Comparison of ENCODE assay signal across 14 cellular contexts in the genomic region with DNA sequence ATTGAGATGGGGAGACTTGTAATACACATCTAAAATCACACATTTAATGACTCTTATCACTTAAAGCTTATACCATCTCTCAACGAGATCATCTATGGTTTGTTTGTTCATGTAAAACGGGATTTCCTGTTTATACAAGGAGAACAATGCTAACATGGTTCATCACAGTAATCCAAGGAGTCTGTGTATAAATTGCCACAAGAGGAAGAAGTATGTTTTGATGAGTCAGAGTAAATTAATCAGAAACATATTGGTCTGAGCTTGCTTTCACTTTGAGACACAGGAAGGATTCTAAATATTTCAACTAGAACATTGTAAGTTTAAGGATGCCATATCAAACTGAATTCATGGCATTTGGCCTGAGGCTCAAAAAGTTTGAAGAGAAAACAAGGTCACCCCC.
A peak's percentile ranks its signal among the peaks of the same experiment; 100 is the strongest.
DNase-seq lines count a peak whose midpoint lies in the region; ATAC-seq, FAIRE-seq and TF ChIP-seq lines count a peak whose summit lies in the region.
"Had no signal": no experiment of that assay in that cellular context is flagged by ENCODE, and none has a peak within 500 bp of the region (broad histone marks: within the 10 kb centered on the region; RNA-seq: fewer than 3 reads in every experiment).

No MANE protein-coding gene starts in this region.

- H3K9me1 ChIP-seq in IMR-90 (ENCODE audit: insufficient read depth, low read length) = no peaks in the 10 kb centered on the region

- ATAC-seq in IMR-90 (ENCODE audit: low read depth) = no peak
- ATAC-seq: activated naive CD8-positive, alpha-beta T cell treated with anti-CD3 and anti-CD28 coated beads, Interleukin-2, amount 50 U/mL, for 24 hours had no signal

- BruUV-seq in IMR-90 (replicated peaks; lab: Mats Ljungman, UMichigan) = no TSS peak

- no peaks in the 10 kb centered on the region for H3K36me3 Mint-ChIP-seq in astrocyte (ENCODE audit: low read depth, unreplicated experiment)

- no peak for TF ChIP-seq CTCF in IMR-90 (conservative IDR thresholded peaks at IDR 0.05; ENCODE audit: low read depth, low read length)
- no peak for TF ChIP-seq CTCF in astrocyte (IDR thresholded peaks at IDR 0.05; ENCODE audit: insufficient read depth, low read depth, low read length)

- H3K23ac ChIP-seq in IMR-90 (ENCODE audit: low read depth, low read length) = no peak overlapping the region

- H3K56ac ChIP-seq in IMR-90 (ENCODE audit: extremely low read depth, insufficient read depth, low read length) = no peak overlapping the region

- no peak overlapping the region for H4K91ac ChIP-seq in IMR-90 (ENCODE audit: insufficient read depth, low read depth, low read length)

- no peak for TF ChIP-seq POLR2A in IMR-90 (IDR thresholded peaks at IDR 0.05; ENCODE audit: low read depth, low read length)

- peak overlapping the region in 5 of 11 experiments; percentile 5 to 66 (median 41); a peak in 8 of 22 replicates for H3K27ac ChIP-seq in BLaER1 treated with 17β-estradiol and CSF1 and Interleukin-3, amounts not matched to agents 10 nM and 100 nM
- H3K27ac ChIP-seq in IMR-90 (ENCODE audit: insufficient read depth, low read length) = no peak overlapping the region
- no peak overlapping the region for H3K27ac ChIP-seq in astrocyte (ENCODE audit: low read depth, low read length)
- H3K27ac ChIP-seq: upper lobe of right lung had no signal

- no peak overlapping the region for H3K18ac ChIP-seq in IMR-90 (ENCODE audit: low read depth, low read length)

- peaks cover 5% of the 10 kb centered on the region for H3K4me1 Mint-ChIP-seq in astrocyte (ENCODE audit: low read depth, unreplicated experiment)
- H3K4me1 Mint-ChIP-seq: activated naive CD8-positive, alpha-beta T cell treated with anti-CD3 and anti-CD28 coated beads, Interleukin-2, amount 50 U/mL, for 24 hours; endodermal cell had no signal

- H3K9me3 ChIP-seq in BLaER1 treated with 17β-estradiol and CSF1 and Interleukin-3, amounts not matched to agents 10 nM and 100 nM (replicated peaks in 1 of 11) = no peaks in the 10 kb centered on the region
- H3K9me3 ChIP-seq in IMR-90 (ENCODE audit: control insufficient read depth, insufficient read depth, low read length) = no peaks in the 10 kb centered on the region
- no peaks in the 10 kb centered on the region for H3K9me3 ChIP-seq in astrocyte (ENCODE audit: insufficient read depth, low read depth, low read length)
- H3K9me3 ChIP-seq: Caco-2, upper lobe of right lung had no signal

- H3K4ac ChIP-seq in IMR-90 (ENCODE audit: low read depth, low read length) = no peak overlapping the region

- DNase-seq in IMR-90 (peak; percentile 0), astrocyte (ENCODE audit: low read depth) (peak; percentile 71), foreskin melanocyte (peak; percentile 46), posterior vena cava (ENCODE audit: low spot score) (no peak), mesenteric fat pad (ENCODE audit: low spot score) (no peak), LoVo (ENCODE audit: low spot score) (no peak), NCI-H2171 treated with DMSO at 0.1 percent for 48 hours (lab: John Stamatoyannopoulos, UW) (no peak)
- DNase-seq: activated CD8-positive, alpha-beta memory T cell treated with anti-CD3 and anti-CD28 coated beads, Interleukin-2, amount 50 U/mL, for 48 hours; activated naive CD8-positive, alpha-beta T cell treated with anti-CD3 and anti-CD28 coated beads, Interleukin-2, amount 50 U/mL, for 24 hours; Caco-2; endodermal cell; NCI-H187; upper lobe of right lung had no signal

- no peak for TF ChIP-seq RAD21 in IMR-90 (IDR thresholded peaks at IDR 0.05; ENCODE audit: low read length)

- H4K8ac ChIP-seq in IMR-90 (ENCODE audit: low read depth in 2 of 2, low read length in 2 of 2) = no peak overlapping the region

- in situ Hi-C loops in IMR-90 (cut with MboI; ENCODE audit: low sequenced_read_pairs) = no loop called here

- peak; percentile 55 for FAIRE-seq in astrocyte (lab: Jason Lieb, UNC)

- H2AK9ac ChIP-seq in IMR-90 (replicated peaks; ENCODE audit: low read depth, low read length, poor library complexity) = no peak overlapping the region

- H3K4me1 ChIP-seq in BLaER1 treated with 17β-estradiol and CSF1 and Interleukin-3, amounts not matched to agents 10 nM and 100 nM = peaks cover 0 to 24% (median 0%) of the 10 kb centered on the region in 10 experiments; a peak in 7 of 20 replicates
- H3K4me1 ChIP-seq in IMR-90 (ENCODE audit: control insufficient read depth, insufficient read depth, low read length) (no peaks in the 10 kb centered on the region), astrocyte (ENCODE audit: insufficient read depth, low read length) (peaks cover 7% of the 10 kb centered on the region)
- H3K4me1 ChIP-seq: Caco-2, upper lobe of right lung had no signal

- H3K79me1 ChIP-seq in IMR-90 (ENCODE audit: low read depth in 1 of 2, low read length in 2 of 2) = no peaks in the 10 kb centered on the region

- no CpG with 5 or more reads among the region's 2 CpGs for WGBS in IMR-90 (ENCODE audit: extremely low coverage in 2 of 2, insufficient read length in 1 of 2), 2 experiments

- H3K14ac ChIP-seq in IMR-90 (replicated peaks; ENCODE audit: low read depth, low read length) = no peak overlapping the region

- H3K4me3 ChIP-seq in BLaER1 treated with 17β-estradiol and CSF1 and Interleukin-3, amounts not matched to agents 10 nM and 100 nM = peak overlapping the region in 1 of 10 experiments; percentile 28; a peak in 2 of 20 replicates
- H3K4me3 ChIP-seq in IMR-90 (ENCODE audit: insufficient read depth, low read depth, low read length) = no peak overlapping the region
- no peak overlapping the region for H3K4me3 ChIP-seq in astrocyte (ENCODE audit: insufficient read depth, low read depth, low read length)
- H3K4me3 ChIP-seq: upper lobe of right lung had no signal

- H3K36me3 ChIP-seq in BLaER1 treated with 17β-estradiol and CSF1 and Interleukin-3, amounts not matched to agents 10 nM and 100 nM = no peaks in the 10 kb centered on the region
- no peaks in the 10 kb centered on the region for H3K36me3 ChIP-seq in IMR-90 (ENCODE audit: control insufficient read depth, insufficient read depth, low read length)
- no peaks in the 10 kb centered on the region for H3K36me3 ChIP-seq in astrocyte (ENCODE audit: insufficient read depth, low read length)
- H3K36me3 ChIP-seq: upper lobe of right lung had no signal

- H3K27me3 Mint-ChIP-seq in astrocyte (ENCODE audit: low read depth, unreplicated experiment) = no peaks in the 10 kb centered on the region
- H3K27me3 Mint-ChIP-seq: activated naive CD8-positive, alpha-beta T cell treated with anti-CD3 and anti-CD28 coated beads, Interleukin-2, amount 50 U/mL, for 24 hours had no signal

- H4K5ac ChIP-seq in IMR-90 (ENCODE audit: low read depth, low read length) = no peak overlapping the region

- H2BK20ac ChIP-seq in IMR-90 (ENCODE audit: low read depth, low read length) = no peak overlapping the region

- no peak overlapping the region for H2AFZ ChIP-seq in IMR-90 (replicated peaks; ENCODE audit: low read length, poor library complexity)
- H2AFZ ChIP-seq in astrocyte (ENCODE audit: low read depth, low read length) = no peak overlapping the region

- H2BK5ac ChIP-seq in IMR-90 (ENCODE audit: low read depth, low read length, poor library complexity, severe bottlenecking) = no peak overlapping the region

- dilution Hi-C loops in IMR-90 (cut with HindIII; ENCODE audit: low sequenced_read_pairs, unreplicated experiment) = no loop called here

- intact Hi-C loops in IMR-90 (cut with micrococcal nuclease) (no loop called here), posterior vena cava (cut with DNase I) (no loop called here)

- no peak overlapping the region for H3K27ac Mint-ChIP-seq in astrocyte (ENCODE audit: unreplicated experiment)
- H3K27ac Mint-ChIP-seq: activated naive CD8-positive, alpha-beta T cell treated with anti-CD3 and anti-CD28 coated beads, Interleukin-2, amount 50 U/mL, for 24 hours; endodermal cell had no signal

- H3K4me2 ChIP-seq in BLaER1 treated with 17β-estradiol and CSF1 and Interleukin-3, amounts not matched to agents 10 nM and 100 nM = peak overlapping the region in 7 of 11 experiments; percentile 3 to 76 (median 24); a peak in 12 of 22 replicates
- no peak overlapping the region for H3K4me2 ChIP-seq in IMR-90 (ENCODE audit: low read depth, low read length)
- peak overlapping the region; percentile 64 for H3K4me2 ChIP-seq in astrocyte (ENCODE audit: low read length)

- POLR2A ChIA-PET in IMR-90 (lab: Charles Lee; ENCODE audit: unreplicated experiment) = no interaction called here

- no peaks in the 10 kb centered on the region for H3K9me3 Mint-ChIP-seq in astrocyte (ENCODE audit: unreplicated experiment)
- H3K9me3 Mint-ChIP-seq: activated naive CD8-positive, alpha-beta T cell treated with anti-CD3 and anti-CD28 coated beads, Interleukin-2, amount 50 U/mL, for 24 hours had no signal

- H3K9ac ChIP-seq in BLaER1 treated with 17β-estradiol and CSF1 and Interleukin-3, amounts not matched to agents 10 nM and 100 nM = peak overlapping the region in 1 of 11 experiments; percentile 49; a peak in 2 of 22 replicates
- H3K9ac ChIP-seq in IMR-90 (ENCODE audit: low read depth, low read length) = no peak overlapping the region
- no peak overlapping the region for H3K9ac ChIP-seq in astrocyte (ENCODE audit: low read length)

- H4K20me1 ChIP-seq in BLaER1 treated with 17β-estradiol and CSF1 and Interleukin-3, amounts not matched to agents 10 nM and 100 nM = no peaks in the 10 kb centered on the region
- H4K20me1 ChIP-seq in IMR-90 (ENCODE audit: insufficient read depth, low read length) (no peaks in the 10 kb centered on the region), astrocyte (ENCODE audit: insufficient read depth, low read length) (no peaks in the 10 kb centered on the region)

- CTCF ChIA-PET in IMR-90 (lab: Yijun Ruan, JAX) = no interaction called here

- no peaks in the 10 kb centered on the region for H3K27me3 ChIP-seq in BLaER1 treated with 17β-estradiol and CSF1 and Interleukin-3, amounts not matched to agents 10 nM and 100 nM
- H3K27me3 ChIP-seq in IMR-90 (ENCODE audit: control insufficient read depth, insufficient read depth, low read length) (no peaks in the 10 kb centered on the region), astrocyte (ENCODE audit: insufficient read depth, low read length) (no peaks in the 10 kb centered on the region)
- H3K27me3 ChIP-seq: upper lobe of right lung had no signal

- H2AK5ac ChIP-seq in IMR-90 (ENCODE audit: low read depth, low read length) = no peak overlapping the region

- no peak overlapping the region for H2BK15ac ChIP-seq in IMR-90 (ENCODE audit: low read depth, low read length)

- no peaks in the 10 kb centered on the region for H3K79me2 ChIP-seq in astrocyte (ENCODE audit: insufficient read depth, low read length)

- H3K4me3 Mint-ChIP-seq in astrocyte (ENCODE audit: unreplicated experiment) = no peak overlapping the region
- H3K4me3 Mint-ChIP-seq: activated naive CD8-positive, alpha-beta T cell treated with anti-CD3 and anti-CD28 coated beads, Interleukin-2, amount 50 U/mL, for 24 hours; endodermal cell had no signal

- no peak overlapping the region for H2BK120ac ChIP-seq in IMR-90 (ENCODE audit: low read depth, low read length)

TF ChIP-seq in IMR-90, 13 proteins besides CTCF, POLR2A, EP300 and RAD21:
- TF ChIP-seq RFX5 (IDR thresholded peaks at IDR 0.05; ENCODE audit: low read depth, low read length) (no peak), MAFK (IDR thresholded peaks at IDR 0.05; ENCODE audit: low read depth, low read length) (peak; percentile 24; the same call in 1 of the 2 replicates)

Comparison
In these comparisons a context has a peak if more than half of its experiments do, and no peak if none do; other contexts are left out.
1. DNase-seq: peak in IMR-90 (single experiment), astrocyte (single experiment) and foreskin melanocyte (single experiment); none in posterior vena cava (single experiment), mesenteric fat pad (single experiment), LoVo (single experiment) and NCI-H2171 treated with DMSO at 0.1 percent for 48 hours (single experiment).